In the genomic region with DNA sequence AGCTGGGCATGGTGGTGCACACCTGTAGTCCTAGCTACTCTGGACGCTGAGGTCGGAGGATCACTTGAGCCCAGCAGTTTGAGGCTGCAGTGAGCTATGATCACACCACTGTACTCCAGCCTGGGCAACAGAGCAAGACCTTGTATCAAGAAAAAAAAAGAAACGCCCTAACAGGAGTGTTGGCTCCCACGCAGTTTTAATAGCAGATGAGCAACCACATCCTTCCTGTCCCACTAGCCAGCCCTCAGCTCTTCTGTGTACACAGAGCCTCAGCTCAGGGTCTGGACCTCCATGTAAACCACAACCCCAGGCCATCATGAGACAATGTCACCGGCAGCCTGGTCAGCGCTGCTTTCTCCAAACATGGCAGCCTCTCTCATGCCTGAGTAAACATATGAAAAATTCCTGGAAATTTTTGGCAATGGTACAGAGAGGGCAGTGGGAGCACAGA, we compare ENCODE assay signal across 8 cellular contexts.
DNase-seq lines count a peak whose midpoint lies in the region; ATAC-seq, FAIRE-seq and TF ChIP-seq lines count a peak whose summit lies in the region.

No MANE protein-coding gene starts in this region.

- H3K27me3 Mint-ChIP-seq in activated T-cell treated with anti-CD3 and anti-CD28 coated beads, Interleukin-2, amount 50 U/mL, for 24 hours = no peaks in the 10 kb centered on the region
- no peaks in the 10 kb centered on the region for H3K27me3 Mint-ChIP-seq in osteocyte (ENCODE audit: unreplicated experiment)

- H3K36me3 Mint-ChIP-seq in activated T-cell treated with anti-CD3 and anti-CD28 coated beads, Interleukin-2, amount 50 U/mL, for 24 hours (ENCODE audit: low read depth) = peaks cover 87% of the 10 kb centered on the region
- peaks cover 33% of the 10 kb centered on the region for H3K36me3 Mint-ChIP-seq in osteocyte (ENCODE audit: unreplicated experiment)

- H3K79me2 ChIP-seq in MM.1S (ENCODE audit: low read length) (peaks cover 14% of the 10 kb centered on the region), K562 (ENCODE audit: control insufficient read depth, insufficient read depth, low read length) (peaks cover 30% of the 10 kb centered on the region; the same call in 2 of the 3 replicates), PC-9 (ENCODE audit: low read depth) (no peaks in the 10 kb centered on the region)

- H3K4me3 Mint-ChIP-seq in activated T-cell treated with anti-CD3 and anti-CD28 coated beads, Interleukin-2, amount 50 U/mL, for 24 hours = peak overlapping the region; percentile 31
- no peak overlapping the region for H3K4me3 Mint-ChIP-seq in osteocyte (ENCODE audit: unreplicated experiment)

- peaks cover 86% of the 10 kb centered on the region for H3K4me1 Mint-ChIP-seq in activated T-cell treated with anti-CD3 and anti-CD28 coated beads, Interleukin-2, amount 50 U/mL, for 24 hours (ENCODE audit: low read depth)
- H3K4me1 Mint-ChIP-seq in osteocyte (ENCODE audit: unreplicated experiment) = peaks cover 31% of the 10 kb centered on the region

- H3K9ac ChIP-seq in MM.1S (ENCODE audit: low read length) = no peak overlapping the region
- no peak overlapping the region for H3K9ac ChIP-seq in K562 (ENCODE audit: insufficient read depth in 1 of 2, low read depth in 2 of 2, low read length in 2 of 2)

- TF ChIP-seq CTCF in MM.1S (IDR thresholded peaks at IDR 0.05; ENCODE audit: low read length) (no peak), K562 (IDR thresholded peaks at IDR 0.05 in 2 of 3, conservative IDR thresholded peaks at IDR 0.05 in 1 of 3; ENCODE audit: insufficient read depth in 2 of 3, low read depth in 1 of 3, low read length in 3 of 3) (no peak), osteocyte (IDR thresholded peaks at IDR 0.05) (no peak), PC-9 (conservative IDR thresholded peaks at IDR 0.05) (no peak)

- intact Hi-C loops in K562 (cut with micrococcal nuclease) (no loop called here), PC-9 (cut with micrococcal nuclease; ENCODE audit: unreplicated experiment) (loop anchor here (10.0 kb wide), 1 partner anchor 219 kb away; no protein-coding TSS in a partner anchor)

- no peaks in the 10 kb centered on the region for H3K9me3 ChIP-seq in MM.1S (replicated peaks; ENCODE audit: insufficient read depth, low read length)
- no peaks in the 10 kb centered on the region for H3K9me3 ChIP-seq in K562 (replicated peaks; ENCODE audit: control insufficient read depth, insufficient read depth, low read depth, low read length)
- H3K9me3 ChIP-seq in PC-9 (ENCODE audit: insufficient read depth, low read depth) = no peaks in the 10 kb centered on the region

- in situ Hi-C loops in K562 (cut with MboI) = no loop called here

- H3F3A ChIP-seq in MM.1S (ENCODE audit: insufficient read depth, low read length) (peaks cover 5% of the 10 kb centered on the region; the same call in 1 of the 2 replicates), PC-9 (ENCODE audit: insufficient read depth, low read depth) (no peaks in the 10 kb centered on the region)

- H2AFZ ChIP-seq in MM.1S (ENCODE audit: low read length) (peak overlapping the region; percentile 46; the same call in 1 of the 2 replicates), K562 (ENCODE audit: low read depth, low read length) (no peak overlapping the region), PC-9 (no peak overlapping the region)

- H4K20me1 ChIP-seq in MM.1S (ENCODE audit: insufficient read depth, low read length) (no peaks in the 10 kb centered on the region), K562 (replicated peaks; ENCODE audit: control insufficient read depth, insufficient read depth, low read length) (no peaks in the 10 kb centered on the region), PC-9 (ENCODE audit: insufficient read depth) (no peaks in the 10 kb centered on the region)

- peaks cover 21% of the 10 kb centered on the region for H3K4me1 ChIP-seq in MM.1S (ENCODE audit: low read length)
- peaks cover 0 to 9% of the 10 kb centered on the region in 2 experiments; a peak in 2 of 5 replicates for H3K4me1 ChIP-seq in K562 (replicated peaks in 1 of 2; ENCODE audit: control insufficient read depth in 2 of 2, insufficient read depth in 2 of 2, low read length in 2 of 2)
- H3K4me1 ChIP-seq in PC-9 (replicated peaks; ENCODE audit: insufficient read depth) = no peaks in the 10 kb centered on the region

- H3K9me2 ChIP-seq in MM.1S (replicated peaks; ENCODE audit: insufficient read depth, low read length) (no peaks in the 10 kb centered on the region), PC-9 (ENCODE audit: insufficient read depth) (no peaks in the 10 kb centered on the region)

- peak; percentile 70 for FAIRE-seq in K562 (lab: Jason Lieb, UNC)

- H3K27ac Mint-ChIP-seq in activated T-cell treated with anti-CD3 and anti-CD28 coated beads, Interleukin-2, amount 50 U/mL, for 24 hours = peak overlapping the region; percentile 91
- peak overlapping the region; percentile 71 for H3K27ac Mint-ChIP-seq in osteocyte (ENCODE audit: unreplicated experiment)

- 48% methylated on average over 6 of the region's 6 CpGs for WGBS in K562 (ENCODE audit: insufficient coverage, low coverage, missing lambda C conversion rate)

- no peaks in the 10 kb centered on the region for H3K36me3 ChIP-seq in MM.1S (replicated peaks; ENCODE audit: insufficient read depth, low read length)
- peaks cover 84% of the 10 kb centered on the region; the same call in 2 of the 3 replicates for H3K36me3 ChIP-seq in K562 (ENCODE audit: control insufficient read depth, insufficient read depth, low read length)
- no peaks in the 10 kb centered on the region for H3K36me3 ChIP-seq in PC-9 (ENCODE audit: low read depth)

- H3K27me3 ChIP-seq in MM.1S (replicated peaks; ENCODE audit: insufficient read depth, low read length) = no peaks in the 10 kb centered on the region
- H3K27me3 ChIP-seq in K562 (ENCODE audit: control insufficient read depth in 2 of 2, insufficient read depth in 2 of 2, low read length in 2 of 2) = no peaks in the 10 kb centered on the region
- H3K27me3 ChIP-seq in PC-9 (ENCODE audit: insufficient read depth, low read depth) = no peaks in the 10 kb centered on the region

- TF ChIP-seq EP300 in K562 (IDR thresholded peaks at IDR 0.05; ENCODE audit: low read length) = 0 out of 2 replicates have a peak, but pooled peaks have one; percentile 16

- no peak for TF ChIP-seq POLR2A in K562 (conservative IDR thresholded peaks at IDR 0.05)

- peak overlapping the region; percentile 72 for H3K4me2 ChIP-seq in MM.1S (ENCODE audit: low read depth, low read length)
- H3K4me2 ChIP-seq in K562 (ENCODE audit: insufficient read depth, low read length) = no peak overlapping the region
- H3K4me2 ChIP-seq in PC-9 = no peak overlapping the region

- ATAC-seq in HG02571 (IDR thresholded peaks at IDR 0.05; ENCODE audit: unreplicated experiment) (peak; percentile 94), K562 (peak; percentile 74)

- no peaks in the 10 kb centered on the region for H3K9me1 ChIP-seq in K562 (ENCODE audit: control insufficient read depth, insufficient read depth, low read length)

- H3K9me3 Mint-ChIP-seq in activated T-cell treated with anti-CD3 and anti-CD28 coated beads, Interleukin-2, amount 50 U/mL, for 24 hours = no peaks in the 10 kb centered on the region
- no peaks in the 10 kb centered on the region for H3K9me3 Mint-ChIP-seq in osteocyte (ENCODE audit: unreplicated experiment)

- CTCF ChIA-PET in K562 (lab: Yijun Ruan, JAX; ENCODE audit: low intra/inter-chr PET ratio) = no interaction called here
- CTCF ChIA-PET in PC-9 (lab: Charles Lee) = no interaction called here

- H3K4me3 ChIP-seq in MM.1S (ENCODE audit: low read length) = peak overlapping the region; percentile 11; the same call in 1 of the 2 replicates
- no peak overlapping the region for H3K4me3 ChIP-seq in K562
- no peak overlapping the region for H3K4me3 ChIP-seq in PC-9

- TF ChIP-seq RAD21 in K562 (CRISPR knock-in tag; conservative IDR thresholded peaks at IDR 0.05 in 1 of 2, IDR thresholded peaks at IDR 0.05 in 1 of 2) = no peak; a peak in 1 of 4 replicates

- POLR2A ChIA-PET in K562 (lab: Yijun Ruan, JAX) = no interaction called here
- POLR2A ChIA-PET in PC-9 (lab: Charles Lee; ENCODE audit: unreplicated experiment) = no interaction called here

- peak overlapping the region; percentile 43; the same call in 1 of the 2 replicates for H3K27ac ChIP-seq in MM.1S (ENCODE audit: low read length)
- H3K27ac ChIP-seq in K562 (ENCODE audit: extremely low read depth, low read depth, low read length) = peak overlapping the region; percentile 35; the same call in 2 of the 3 replicates
- no peak overlapping the region for H3K27ac ChIP-seq in PC-9

- no peak for DNase-seq in activated T-cell treated with anti-CD3 and anti-CD28 coated beads, Interleukin-2, amount 50 U/mL, for 24 hours
- DNase-seq in activated T-cell treated with anti-CD3 and anti-CD28 coated beads for 4 hours = no peak
- DNase-seq in MM.1S = peak; percentile 95
- DNase-seq in K562 (ENCODE audit: extremely low read depth in 1 of 4, low spot score in 3 of 4) = peak in 2 of 4 experiments; percentile 25 to 47
- no peak for DNase-seq in osteocyte (ENCODE audit: extremely low spot score, unreplicated experiment)
- no peak for DNase-seq in inferior parietal cortex (ENCODE audit: extremely low spot score)
- no peak for DNase-seq in PC-9

- BruUV-seq in K562 (replicated peaks; lab: Mats Ljungman, UMichigan) (no TSS peak), PC-9 (replicated peaks; lab: Mats Ljungman, UMichigan) (no TSS peak)

TF ChIP-seq in K562, 482 proteins besides CTCF, POLR2A, EP300 and RAD21 (continues in another document):
- TF ChIP-seq ETV5 (CRISPR knock-in tag; IDR thresholded peaks at IDR 0.05; ENCODE audit: low read depth) (peak; percentile 94), TCF3 (CRISPR knock-in tag; IDR thresholded peaks at IDR 0.05) (peak; percentile 25; the same call in 1 of the 2 replicates), CBFA2T3 (IDR thresholded peaks at IDR 0.05) (peak; percentile 17; the same call in 1 of the 2 replicates), CTBP1 (IDR thresholded peaks at IDR 0.05; ENCODE audit: borderline replicate concordance) (peak; percentile 53; the same call in 1 of the 2 replicates), CBFB (CRISPR knock-in tag; IDR thresholded peaks at IDR 0.05) (0 out of 2 replicates have a peak, but pooled peaks have one; percentile 49), MYNN (IDR thresholded peaks at IDR 0.05) (no peak), MYNN (CRISPR knock-in tag; IDR thresholded peaks at IDR 0.05) (no peak), GABPB1 (CRISPR knock-in tag; IDR thresholded peaks at IDR 0.05) (peak; percentile 65; the same call in 1 of the 2 replicates), FOXA3 (CRISPR knock-in tag; conservative IDR thresholded peaks at IDR 0.05 in 1 of 2, IDR thresholded peaks at IDR 0.05 in 1 of 2) (peak; percentile 92 to 96)
- TF ChIP-seq, protein P1, sequence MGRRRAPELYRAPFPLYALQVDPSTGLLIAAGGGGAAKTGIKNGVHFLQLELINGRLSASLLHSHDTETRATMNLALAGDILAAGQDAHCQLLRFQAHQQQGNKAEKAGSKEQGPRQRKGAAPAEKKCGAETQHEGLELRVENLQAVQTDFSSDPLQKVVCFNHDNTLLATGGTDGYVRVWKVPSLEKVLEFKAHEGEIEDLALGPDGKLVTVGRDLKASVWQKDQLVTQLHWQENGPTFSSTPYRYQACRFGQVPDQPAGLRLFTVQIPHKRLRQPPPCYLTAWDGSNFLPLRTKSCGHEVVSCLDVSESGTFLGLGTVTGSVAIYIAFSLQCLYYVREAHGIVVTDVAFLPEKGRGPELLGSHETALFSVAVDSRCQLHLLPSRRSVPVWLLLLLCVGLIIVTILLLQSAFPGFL (CRISPR knock-in tag; IDR thresholded peaks at IDR 0.05) = no peak
